9 cellular contexts compared by ENCODE assay signal in genomic region chr5:39274388-39275085, GRCh38. TPM values are rescaled to one million over a fixed set of nuclear protein-coding genes. Genes with fewer than 3 reads are reported as not detected.
DNase-seq lines count a peak whose midpoint lies in the region; ATAC-seq and TF ChIP-seq lines count a peak whose summit lies in the region.
"Had no signal": no experiment of that assay in that cellular context is flagged by ENCODE, and none has a peak within 500 bp of the region (broad histone marks: within the 10 kb centered on the region; RNA-seq: fewer than 3 reads in every experiment).

No MANE protein-coding gene starts in this region.

- no peak for TF ChIP-seq POLR2A in adrenal gland (IDR thresholded peaks at IDR 0.05)

- intact Hi-C loops in adrenal gland (cut with DNase I): no loop called here

- peak overlapping the region; percentile 61 for H3K9ac ChIP-seq in DND-41 (ENCODE audit: low read depth, low read length)

- H3K27ac ChIP-seq in DND-41 (ENCODE audit: low read length): peak overlapping the region; percentile 94
- H3K27ac ChIP-seq in adrenal gland: peak overlapping the region in 4 of 5 donors; percentile 20 to 58 (median 30)
- H3K27ac ChIP-seq in skin epidermis: peak overlapping the region in 18 of 21 experiments; percentile 20 to 89 (median 60)
- H3K27ac ChIP-seq in WERI-Rb-1: no peak overlapping the region

- ATAC-seq in DND-41 (ENCODE audit: insufficient read depth, low read depth) (peak; percentile 82), GM19468 (IDR thresholded peaks at IDR 0.05; ENCODE audit: extremely low read depth, unreplicated experiment) (peak; percentile 80), HG03558 (IDR thresholded peaks at IDR 0.05; ENCODE audit: extremely low read depth, unreplicated experiment) (peak; percentile 72)

- H4K20me1 ChIP-seq in DND-41 (ENCODE audit: insufficient read depth, low read length): no peaks in the 10 kb centered on the region

- H3K27me3 ChIP-seq in DND-41 (ENCODE audit: insufficient read depth, low read length, poor library complexity): no peaks in the 10 kb centered on the region
- no peaks in the 10 kb centered on the region for H3K27me3 ChIP-seq in adrenal gland
- H3K27me3 ChIP-seq in MG63: no peaks in the 10 kb centered on the region
- H3K27me3 ChIP-seq in WERI-Rb-1 (ENCODE audit: insufficient read depth, low read depth, severe bottlenecking): no peaks in the 10 kb centered on the region

- WGBS in adrenal gland, 4 donors: 58 to 62% (median 60%) methylated on average over 3 of the region's 3 CpGs

- H3K4me3 ChIP-seq in DND-41 (ENCODE audit: low read depth in 1 of 2, low read length in 2 of 2): peak overlapping the region; percentile 9 to 47; a peak in 3 of 4 replicates
- peak overlapping the region in 1 of 4 donors; percentile 21 for H3K4me3 ChIP-seq in adrenal gland
- H3K4me3 ChIP-seq in skin epidermis: peak overlapping the region in 1 of 7 experiments; percentile 16
- H3K4me3 ChIP-seq in MG63: no peak overlapping the region
- H3K4me3 ChIP-seq in WERI-Rb-1 (ENCODE audit: low read depth, low read length): no peak overlapping the region

- H3K36me3 ChIP-seq in DND-41 (ENCODE audit: insufficient read depth, low read length) (no peaks in the 10 kb centered on the region), adrenal gland (replicated peaks in 1 of 2) (no peaks in the 10 kb centered on the region), MG63 (no peaks in the 10 kb centered on the region), WERI-Rb-1 (no peaks in the 10 kb centered on the region)

- peak overlapping the region; percentile 81 for H2AFZ ChIP-seq in DND-41 (ENCODE audit: low read depth, low read length)

- H3K4me1 ChIP-seq in DND-41 (ENCODE audit: insufficient read depth, low read length) (peaks cover 33% of the 10 kb centered on the region), adrenal gland (replicated peaks in 1 of 2) (no peaks in the 10 kb centered on the region)

- peak overlapping the region; percentile 63 for H3K4me2 ChIP-seq in DND-41 (ENCODE audit: insufficient read depth, low read length)

- H3K79me2 ChIP-seq in DND-41 (ENCODE audit: insufficient read depth, low read length): no peaks in the 10 kb centered on the region

- TF ChIP-seq CTCF in DND-41 (IDR thresholded peaks at IDR 0.05; ENCODE audit: borderline replicate concordance, extremely low read depth, low read length, poor library complexity, severe bottlenecking) (no peak), adrenal gland (IDR thresholded peaks at IDR 0.05) (no peak), WERI-Rb-1 (IDR thresholded peaks at IDR 0.05; ENCODE audit: low read depth, low read length) (no peak)

- no peaks in the 10 kb centered on the region for H3K9me3 ChIP-seq in DND-41 (ENCODE audit: insufficient read depth, low read length, severe bottlenecking)
- H3K9me3 ChIP-seq in adrenal gland (replicated peaks in 1 of 3): no peaks in the 10 kb centered on the region
- H3K9me3 ChIP-seq in MG63: peaks cover 2% of the 10 kb centered on the region; the same call in 1 of the 2 replicates
- no peaks in the 10 kb centered on the region for H3K9me3 ChIP-seq in WERI-Rb-1 (ENCODE audit: severe bottlenecking)

- DNase-seq in DND-41 (peak; percentile 38), adrenal gland (no peak), amygdala (lab: John Stamatoyannopoulos, UW) (no peak), MG63 (no peak), WERI-Rb-1 (no peak)

RNA-seq across cellular contexts. Expression of gene FYB1, which starts 55.2 kb away (rescaled TPM):
- 10 to 100 TPM in 7 of 8 donors, 1 to 10 TPM in 1; 5.1 to 29.8 (median 17.7) TPM for total RNA-seq in adrenal gland
- 1 to 10 TPM; 1.8 to 6.7 (median 5.8) TPM for polyA plus RNA-seq in adrenal gland
- not detected in 2 replicates for total RNA-seq in MG63 (2014; rRNA removed; shearing (Covaris generic); ENCODE audit: low replicate concordance)
- total RNA-seq: H1 had no signal
- polyA plus RNA-seq: H1 had no signal

Comparison
In these comparisons a context has a peak if more than half of its experiments do, and no peak if none do; other contexts are left out.
1. H3K4me3 ChIP-seq: peak in DND-41 (2 of 2); none in MG63 (single experiment) and WERI-Rb-1 (single experiment).
2. Peak in every context shown above with its lines, with median percentiles within 50 percentile points of each other: ATAC-seq.